20 cellular contexts compared by ENCODE assay signal in genomic region chr17:49784636-49785035, GRCh38. TPM values are rescaled to one million over a fixed set of nuclear protein-coding genes. Genes with fewer than 3 reads are reported as not detected.
A peak's percentile ranks its signal among the peaks of the same experiment; 100 is the strongest.
DNase-seq lines count a peak whose midpoint lies in the region; ATAC-seq and TF ChIP-seq lines count a peak whose summit lies in the region.
"Had no signal": no experiment of that assay in that cellular context is flagged by ENCODE, and none has a peak within 500 bp of the region (broad histone marks: within the 10 kb centered on the region; RNA-seq: fewer than 3 reads in every experiment).

No MANE protein-coding gene starts in this region.

- H3K4me1 ChIP-seq in mammary epithelial cell (ENCODE audit: insufficient read depth, low read length), result peaks cover 13% of the 10 kb centered on the region
- H3K4me1 ChIP-seq in PC-3 (ENCODE audit: insufficient read depth, low read length), result peaks cover 19% of the 10 kb centered on the region
- peaks cover 43% of the 10 kb centered on the region for H3K4me1 ChIP-seq in stomach smooth muscle (ENCODE audit: control insufficient read depth, insufficient read depth, low read length)

- H3K9me3 ChIP-seq in mammary epithelial cell (replicated peaks; ENCODE audit: insufficient read depth, low read length) (no peaks in the 10 kb centered on the region), PC-3 (ENCODE audit: low read length) (no peaks in the 10 kb centered on the region), stomach smooth muscle (ENCODE audit: control insufficient read depth in 2 of 2, low read length in 2 of 2) (no peaks in the 10 kb centered on the region)
- H3K9me3 ChIP-seq: HAP-1 had no signal

- H3K36me3 Mint-ChIP-seq in MCF 10A (ENCODE audit: insufficient read depth, unreplicated experiment) (peaks cover 17% of the 10 kb centered on the region), glutamatergic neuron (ENCODE audit: unreplicated experiment) (no peaks in the 10 kb centered on the region)
- peaks cover 6% of the 10 kb centered on the region for H3K36me3 Mint-ChIP-seq in activated T-helper 2 cell treated with anti-CD3 and anti-CD28 coated beads, Interferon-gamma antibody, Interleukin-2, Interleukin-4, amounts not matched to agents 10 μg/mL and 5 μg/mL and 100 μg/mL, durations not matched to agents 14 hours and 24 hours and 36 hours (ENCODE audit: low read depth)

- H4K20me1 ChIP-seq in mammary epithelial cell (ENCODE audit: insufficient read depth, low read length) (no peaks in the 10 kb centered on the region), PC-3 (ENCODE audit: low read length) (peaks cover 4% of the 10 kb centered on the region)

- no peak for DNase-seq in MCF 10A (ENCODE audit: unreplicated experiment)
- DNase-seq in mammary epithelial cell, result no peak
- DNase-seq in PC-3, result peak; percentile 25
- DNase-seq in glutamatergic neuron, result no peak
- no peak for DNase-seq in activated T-helper 2 cell treated with anti-CD3 and anti-CD28 coated beads, Interferon-gamma antibody, Interleukin-2, Interleukin-4, amounts not matched to agents 10 μg/mL and 5 μg/mL and 100 μg/mL, durations not matched to agents 14 hours and 24 hours and 36 hours (ENCODE audit: low spot score)
- no peak for DNase-seq in stimulated activated CD4-positive, alpha-beta T cell treated with anti-CD3 and anti-CD28 coated beads, Interleukin-2, amount 100 ng/mL, for 24 hours
- DNase-seq: 8988T; CD8-positive, alpha-beta memory T cell; NCI-H1105 treated with DMSO at 0.1 percent for 48 hours; NCI-H2029 treated with DMSO at 0.1 percent for 48 hours; NCI-H345; NCI-H524; NCI-H774; NK-92 treated with Interleukin-12 subunit alpha and Interleukin-12 subunit beta, amount 100 ng/mL, for 24 hours had no signal

- no peak overlapping the region for H3K9ac ChIP-seq in mammary epithelial cell (ENCODE audit: insufficient read depth, low read length)
- no peak overlapping the region for H3K9ac ChIP-seq in PC-3 (ENCODE audit: low read length)
- H3K9ac ChIP-seq in stomach smooth muscle (ENCODE audit: low read length in 2 of 2), result no peak overlapping the region
- H3K9ac ChIP-seq: KMS-11 had no signal

- H3K4me2 ChIP-seq in mammary epithelial cell (ENCODE audit: insufficient read depth, low read depth, low read length), result no peak overlapping the region
- H3K4me2 ChIP-seq in PC-3 (ENCODE audit: low read length), result no peak overlapping the region
- H3K4me2 ChIP-seq: GM23338, KMS-11 had no signal

- WGBS in mammary epithelial cell (ENCODE audit: low coverage, missing lambda C conversion rate), result 82% methylated on average over 1 of the region's 1 CpG

- H2AFZ ChIP-seq in mammary epithelial cell (ENCODE audit: low read depth, low read length) (no peak overlapping the region), PC-3 (ENCODE audit: low read length) (no peak overlapping the region)
- H2AFZ ChIP-seq: GM23338 had no signal

- ATAC-seq in PC-3, result no peak
- ATAC-seq: GM23338 had no signal

- TF ChIP-seq CTCF in MCF 10A (IDR thresholded peaks at IDR 0.05; ENCODE audit: unreplicated experiment), result no peak
- no peak for TF ChIP-seq CTCF in mammary epithelial cell (conservative IDR thresholded peaks at IDR 0.05 in 1 of 2, IDR thresholded peaks at IDR 0.05 in 1 of 2; ENCODE audit: extremely low read depth in 1 of 2, insufficient read depth in 1 of 2, low read depth in 1 of 2, low read length in 2 of 2)
- TF ChIP-seq CTCF in PC-3 (conservative IDR thresholded peaks at IDR 0.05; ENCODE audit: low read depth, low read length), result no peak
- TF ChIP-seq CTCF in glutamatergic neuron (IDR thresholded peaks at IDR 0.05; ENCODE audit: partially characterized antibody, unreplicated experiment), result no peak

- H3K27ac Mint-ChIP-seq in MCF 10A (ENCODE audit: low read depth, unreplicated experiment) (peak overlapping the region; percentile 0), glutamatergic neuron (ENCODE audit: unreplicated experiment) (peak overlapping the region; percentile 93)
- H3K27ac Mint-ChIP-seq in activated T-helper 2 cell treated with anti-CD3 and anti-CD28 coated beads, Interferon-gamma antibody, Interleukin-2, Interleukin-4, amounts not matched to agents 10 μg/mL and 5 μg/mL and 100 μg/mL, durations not matched to agents 14 hours and 24 hours and 36 hours, result no peak overlapping the region
- H3K27ac Mint-ChIP-seq: GM23338 had no signal

- dilution Hi-C loops in mammary epithelial cell (cut with HindIII; ENCODE audit: low sequenced_read_pairs), result loop anchor here (5.0 kb wide), 1 partner anchor 77 kb away; the partner anchor contains the start of gene SLC35B1

- intact Hi-C loops in MCF 10A (cut with micrococcal nuclease) (no loop called here), mammary epithelial cell (cut with micrococcal nuclease) (no loop called here), PC-3 (cut with micrococcal nuclease) (no loop called here)
- intact Hi-C loops in activated T-helper 2 cell treated with anti-CD3 and anti-CD28 coated beads, Interferon-gamma antibody, Interleukin-2, Interleukin-4, amounts not matched to agents 10 μg/mL and 5 μg/mL and 100 μg/mL, durations not matched to agents 14 hours and 24 hours and 36 hours (cut with micrococcal nuclease), result no loop called here

- H3K4me3 ChIP-seq in mammary epithelial cell (replicated peaks in 1 of 3; ENCODE audit: insufficient read depth in 1 of 3, low read depth in 2 of 3, low read length in 3 of 3) (no peak overlapping the region), PC-3 (ENCODE audit: low read length) (no peak overlapping the region), stomach smooth muscle (ENCODE audit: low read length in 2 of 2) (no peak overlapping the region)
- H3K4me3 ChIP-seq: GM23338, HAP-1, SJSA1 had no signal

- no peaks in the 10 kb centered on the region for H3K27me3 Mint-ChIP-seq in MCF 10A (ENCODE audit: insufficient read depth, unreplicated experiment)
- peaks cover 6% of the 10 kb centered on the region for H3K27me3 Mint-ChIP-seq in glutamatergic neuron (ENCODE audit: unreplicated experiment)
- H3K27me3 Mint-ChIP-seq in activated T-helper 2 cell treated with anti-CD3 and anti-CD28 coated beads, Interferon-gamma antibody, Interleukin-2, Interleukin-4, amounts not matched to agents 10 μg/mL and 5 μg/mL and 100 μg/mL, durations not matched to agents 14 hours and 24 hours and 36 hours (ENCODE audit: low read depth), result peaks cover 2% of the 10 kb centered on the region
- H3K27me3 Mint-ChIP-seq: CD8-positive, alpha-beta memory T cell had no signal

- POLR2A ChIA-PET in MCF 10A (lab: Yijun Ruan, JAX) (interaction anchor here (1.6 kb wide), 1 partner anchor 76 kb away, joined by 6 read pairs; no protein-coding TSS in a partner anchor), PC-3 (lab: Charles Lee; ENCODE audit: unreplicated experiment) (no interaction called here)

- BruUV-seq in MCF 10A (replicated peaks; lab: Mats Ljungman, UMichigan), result no TSS peak
- BruUV-seq in mammary epithelial cell (replicated peaks; lab: Mats Ljungman, UMichigan), result no TSS peak
- no TSS peak for BruUV-seq in PC-3 (replicated peaks; lab: Mats Ljungman, UMichigan)

- H3K9me3 Mint-ChIP-seq in MCF 10A (ENCODE audit: unreplicated experiment), result no peaks in the 10 kb centered on the region
- H3K9me3 Mint-ChIP-seq in glutamatergic neuron (ENCODE audit: unreplicated experiment), result peaks cover 5% of the 10 kb centered on the region
- H3K9me3 Mint-ChIP-seq in activated T-helper 2 cell treated with anti-CD3 and anti-CD28 coated beads, Interferon-gamma antibody, Interleukin-2, Interleukin-4, amounts not matched to agents 10 μg/mL and 5 μg/mL and 100 μg/mL, durations not matched to agents 14 hours and 24 hours and 36 hours, result no peaks in the 10 kb centered on the region
- H3K9me3 Mint-ChIP-seq: CD8-positive, alpha-beta memory T cell; GM23338 had no signal

- no peaks in the 10 kb centered on the region for H3F3A ChIP-seq in PC-3 (ENCODE audit: low read length, unreplicated experiment)

- H3K4me1 Mint-ChIP-seq in MCF 10A (ENCODE audit: insufficient read depth, unreplicated experiment) (peaks cover 13% of the 10 kb centered on the region), glutamatergic neuron (ENCODE audit: low read depth, unreplicated experiment) (peaks cover 44% of the 10 kb centered on the region)
- H3K4me1 Mint-ChIP-seq in activated T-helper 2 cell treated with anti-CD3 and anti-CD28 coated beads, Interferon-gamma antibody, Interleukin-2, Interleukin-4, amounts not matched to agents 10 μg/mL and 5 μg/mL and 100 μg/mL, durations not matched to agents 14 hours and 24 hours and 36 hours (ENCODE audit: low read depth), result peaks cover 23% of the 10 kb centered on the region

- in situ Hi-C loops in mammary epithelial cell (cut with MboI; ENCODE audit: low sequenced_read_pairs in 2 of 2), result no loop called here

- CTCF ChIA-PET in MCF 10A (lab: Yijun Ruan, JAX), result interaction anchor here (0.6 to 0.8 kb wide), 2 partner anchors 218 to 288 kb away, joined by 3 read pairs; no protein-coding TSS in a partner anchor
- CTCF ChIA-PET in mammary epithelial cell (lab: Charles Lee; ENCODE audit: low non-redundant PET), result no interaction called here
- CTCF ChIA-PET in PC-3 (lab: Charles Lee), result no interaction called here

- no peaks in the 10 kb centered on the region for H3K9me2 ChIP-seq in PC-3 (replicated peaks; ENCODE audit: low read length)

- H3K79me2 ChIP-seq in mammary epithelial cell (ENCODE audit: insufficient read depth, low read length) (peaks cover 8% of the 10 kb centered on the region), PC-3 (ENCODE audit: low read length) (peaks cover 5% of the 10 kb centered on the region)

- H3K27me3 ChIP-seq in mammary epithelial cell (ENCODE audit: insufficient read depth, low read length) (no peaks in the 10 kb centered on the region), PC-3 (ENCODE audit: low read length) (no peaks in the 10 kb centered on the region), stomach smooth muscle (ENCODE audit: control insufficient read depth in 1 of 2, insufficient read depth in 2 of 2, low read length in 2 of 2) (no peaks in the 10 kb centered on the region)
- H3K27me3 ChIP-seq: SJSA1 had no signal

- no peak overlapping the region for H3K4me3 Mint-ChIP-seq in MCF 10A (ENCODE audit: unreplicated experiment)
- peak overlapping the region; percentile 61 for H3K4me3 Mint-ChIP-seq in glutamatergic neuron (ENCODE audit: unreplicated experiment)
- no peak overlapping the region for H3K4me3 Mint-ChIP-seq in activated T-helper 2 cell treated with anti-CD3 and anti-CD28 coated beads, Interferon-gamma antibody, Interleukin-2, Interleukin-4, amounts not matched to agents 10 μg/mL and 5 μg/mL and 100 μg/mL, durations not matched to agents 14 hours and 24 hours and 36 hours (ENCODE audit: low read depth)
- H3K4me3 Mint-ChIP-seq: CD8-positive, alpha-beta memory T cell; GM23338 had no signal

- H3K27ac ChIP-seq in mammary epithelial cell (ENCODE audit: insufficient read depth, low read depth, low read length) (no peak overlapping the region), PC-3 (ENCODE audit: low read length) (no peak overlapping the region), stomach smooth muscle (ENCODE audit: low read length) (peak overlapping the region; percentile 88)
- H3K27ac ChIP-seq: C4-2B, KMS-11, SJSA1 had no signal

- H3K36me3 ChIP-seq in mammary epithelial cell (ENCODE audit: insufficient read depth, low read length) (no peaks in the 10 kb centered on the region), PC-3 (ENCODE audit: low read depth, low read length) (no peaks in the 10 kb centered on the region), stomach smooth muscle (ENCODE audit: control insufficient read depth in 2 of 2, insufficient read depth in 2 of 2, low read length in 2 of 2) (no peaks in the 10 kb centered on the region)

RNA-seq across cellular contexts. Expression of gene KAT7, which starts 3.8 kb away (rescaled TPM):
- total RNA-seq in MCF 10A (2022) (45.1 and 53.7 TPM in 2 replicates), mammary epithelial cell (10 to 100 TPM; 22.5 to 43.2 TPM), PC-3 (2014; rRNA removed) (39.1 and 45.8 TPM in 2 replicates), glutamatergic neuron (ENCODE audit: unreplicated experiment) (65.7 TPM)
- polyA plus RNA-seq in mammary epithelial cell, result 15.7 TPM
- 54.0 TPM for polyA minus RNA-seq in mammary epithelial cell
- 62.1 and 65.0 TPM in 2 replicates for total RNA-seq in activated T-helper 2 cell treated with anti-CD3 and anti-CD28 coated beads, Interferon-gamma antibody, Interleukin-2, Interleukin-4, amounts not matched to agents 10 μg/mL and 5 μg/mL and 100 μg/mL, durations not matched to agents 14 hours and 24 hours and 36 hours

RNA-seq across cellular contexts. Expression of gene FAM117A, which starts 20.7 kb away (rescaled TPM):
- total RNA-seq in MCF 10A (2022) (2.0 and 5.0 TPM in 2 replicates), mammary epithelial cell (1 to 10 TPM; 2.8 to 5.9 TPM), PC-3 (2014; rRNA removed) (9.7 and 16.3 TPM in 2 replicates), glutamatergic neuron (ENCODE audit: unreplicated experiment) (11.9 TPM)
- polyA plus RNA-seq in mammary epithelial cell, result 8.8 TPM
- polyA minus RNA-seq in mammary epithelial cell, result 14.2 TPM
- total RNA-seq in activated T-helper 2 cell treated with anti-CD3 and anti-CD28 coated beads, Interferon-gamma antibody, Interleukin-2, Interleukin-4, amounts not matched to agents 10 μg/mL and 5 μg/mL and 100 μg/mL, durations not matched to agents 14 hours and 24 hours and 36 hours, result 12.2 and 15.8 TPM in 2 replicates
